In genomic region chr2:197822333-197822732, GRCh38 we compare ENCODE assay signal across 40 cellular contexts. TPM values are rescaled to one million over a fixed set of nuclear protein-coding genes. Genes with fewer than 3 reads are reported as not detected.
"Had no signal": no experiment of that assay in that cellular context is flagged by ENCODE, and none has a peak within 500 bp of the region (broad histone marks: within the 10 kb centered on the region; RNA-seq: fewer than 3 reads in every experiment).

No MANE protein-coding gene starts in this region.

- H3K36me3 ChIP-seq: gastroesophageal sphincter, neural progenitor cell, prostate gland, right lobe of liver, suprapubic skin, transverse colon, upper lobe of right lung, uterus had no signal

- H3K4me1 ChIP-seq: foreskin keratinocyte, neural progenitor cell, parathyroid adenoma, prostate gland, right lobe of liver, transverse colon, upper lobe of right lung, uterus had no signal

- H3K4me2 ChIP-seq: neural progenitor cell, smooth muscle cell had no signal

- H3K4me3 ChIP-seq: gastroesophageal sphincter, heart left ventricle, mucosa of descending colon, neural progenitor cell, prostate gland, right lobe of liver, smooth muscle cell, suprapubic skin, transverse colon, upper lobe of right lung, uterus had no signal

- H2AFZ ChIP-seq: neural progenitor cell, parathyroid adenoma had no signal

- ATAC-seq: esophagus mucosa; foreskin keratinocyte; gastroesophageal sphincter; left colon; mucosa of descending colon; natural killer cell treated with Interleukin-12 subunit alpha and Interleukin-12 subunit beta and Interleukin-15 and Interleukin-18, amount 100 ng/mL, for 72 hours; right lobe of liver; stimulated activated naive CD8-positive, alpha-beta T cell treated with anti-CD3 and anti-CD28 coated beads, Interleukin-15, amount 100 ng/mL, for 72 hours; upper lobe of right lung had no signal

- H3K27ac ChIP-seq: epithelial cell of prostate, foreskin keratinocyte, gastroesophageal sphincter, neural progenitor cell, parathyroid adenoma, prostate gland, right lobe of liver, suprapubic skin, transverse colon, upper lobe of right lung, uterus had no signal

- DNase-seq: cerebellar nuclear complex; cortex of kidney; effector CD4-positive, alpha-beta T cell; endodermal cell; foreskin keratinocyte; heart left ventricle; hippocampal formation; immature natural killer cell; islet precursor cell; kidney glomerular epithelial cell; left colon; mesenchymal stem cell; mucosa of descending colon; naive B cell; retina; right lobe of liver; stimulated activated CD4-positive, alpha-beta T cell treated with anti-CD3 and anti-CD28 coated beads, Interleukin-12 subunit alpha, Interleukin-12 subunit beta, amount 100 ng/mL, for 4 hours; stimulated activated CD4-positive, alpha-beta T cell treated with anti-CD3 and anti-CD28 coated beads, Interleukin-1b, Interleukin-23, amount 100 ng/mL, for 48 hours; stimulated activated CD4-positive, alpha-beta T cell treated with anti-CD3 and anti-CD28 coated beads, Interleukin-4, amount 100 ng/mL, for 1 hour; stimulated activated CD8-positive, alpha-beta memory T cell treated with anti-CD3 and anti-CD28 coated beads, Interleukin-4, amount 100 ng/mL, for 48 hours; stimulated activated naive CD4-positive, alpha-beta T cell; stimulated activated naive CD8-positive, alpha-beta T cell treated with anti-CD3 and anti-CD28 coated beads, Interleukin-15, amount 100 ng/mL, for 72 hours; transverse colon; upper lobe of right lung; uterus had no signal

- H3K27me3 ChIP-seq: foreskin keratinocyte, gastroesophageal sphincter, heart left ventricle, neural progenitor cell, right lobe of liver, suprapubic skin, transverse colon, upper lobe of right lung, uterus had no signal

- H3K9me3 ChIP-seq: gastroesophageal sphincter, heart left ventricle, mucosa of descending colon, prostate gland, right lobe of liver, suprapubic skin, transverse colon, upper lobe of right lung, uterus had no signal

- H3K9ac ChIP-seq: neural progenitor cell, parathyroid adenoma had no signal

RNA-seq across cellular contexts. Expression of gene PLCL1, which starts 17.9 kb away (rescaled TPM):
- total RNA-seq: foreskin keratinocyte had no signal
- polyA plus RNA-seq: foreskin keratinocyte had no signal

RNA-seq across cellular contexts. Expression of gene BOLL, which starts 37.2 kb away (rescaled TPM):
- total RNA-seq: dermis microvascular lymphatic vessel endothelial cell; endodermal cell; esophagus mucosa; foreskin keratinocyte; left colon; lower leg skin; lung microvascular endothelial cell; mesothelial cell of epicardium; natural killer cell treated with Interleukin-12 subunit alpha and Interleukin-12 subunit beta and Interleukin-15 and Interleukin-18, amount 100 ng/mL, for 72 hours; osteoblast; right lobe of liver; smooth muscle cell; suprapubic skin; transverse colon; upper lobe of right lung; uterus had no signal
- polyA plus RNA-seq: foreskin keratinocyte, smooth muscle cell, thymus had no signal
